Comparison of ENCODE assay signal across 15 cellular contexts in genomic region chr22:38874529-38875222, GRCh38. TPM values are rescaled to one million over a fixed set of nuclear protein-coding genes. Genes with fewer than 3 reads are reported as not detected.
DNase-seq lines count a peak whose midpoint lies in the region; ATAC-seq, FAIRE-seq and TF ChIP-seq lines count a peak whose summit lies in the region.
"Had no signal": no experiment of that assay in that cellular context is flagged by ENCODE, and none has a peak within 500 bp of the region (broad histone marks: within the 10 kb centered on the region; RNA-seq: fewer than 3 reads in every experiment).

No MANE protein-coding gene starts in this region.

- RAD21 ChIA-PET in GM12878 (lab: Charles Lee; ENCODE audit: unreplicated experiment) = interaction anchor here (0.7 to 2.2 kb wide), 11 partner anchors 9 to 274 kb away, joined by 3 to 16 read pairs (median 6); no protein-coding TSS in a partner anchor

- intact Hi-C loops in activated CD4-positive, alpha-beta T cell treated with anti-CD3 and anti-CD28 coated beads for 36 hours (cut with DNase I, micrococcal nuclease) = loop anchor here (1.0 to 5.0 kb wide), 8 partner anchors 67 to 477 kb away; partner anchors contain the start of genes APOBEC3G (in 1 of the 2), GTPBP1 (in 1 of the 2) and RPL3 (in 1 of the 2)
- intact Hi-C loops in GM12878 (cut with micrococcal nuclease; ENCODE audit: unreplicated experiment) = loop anchor here (1.0 to 5.0 kb wide), 5 partner anchors 67 to 443 kb away; partner anchors contain the start of genes APOBEC3B, CBX7 and RPL3

- H3K27me3 ChIP-seq in GM23338 (ENCODE audit: insufficient read depth) = no peaks in the 10 kb centered on the region; the same call in 1 of the 2 replicates
- H3K27me3 ChIP-seq in GM12878 (replicated peaks in 1 of 2; ENCODE audit: control insufficient read depth in 2 of 2, insufficient read depth in 2 of 2, low read length in 1 of 2) = no peaks in the 10 kb centered on the region
- no peaks in the 10 kb centered on the region for H3K27me3 ChIP-seq in neural progenitor cell
- H3K27me3 ChIP-seq: tibial artery had no signal

- SMC1A ChIA-PET in GM12878 (lab: Charles Lee; ENCODE audit: uncharacterized antibody, unreplicated experiment) = interaction anchor here (0.7 to 2.0 kb wide), 8 partner anchors 23 to 224 kb away, joined by 3 to 13 read pairs (median 7); partner anchors contain the start of gene APOBEC3B

- H3F3A ChIP-seq in GM23338 (replicated peaks; ENCODE audit: low read depth) (0 out of 2 replicates have a peak, but pooled peaks cover 2% of the 10 kb centered on the region), neural progenitor cell (ENCODE audit: low read depth) (peaks cover 10% of the 10 kb centered on the region)

- H4K20me1 ChIP-seq in GM23338 (replicated peaks; ENCODE audit: insufficient read depth) (peaks cover 4% of the 10 kb centered on the region), GM12878 (ENCODE audit: control insufficient read depth, insufficient read depth) (no peaks in the 10 kb centered on the region), neural progenitor cell (ENCODE audit: low read depth) (peaks cover 13% of the 10 kb centered on the region)

- no peak for ATAC-seq in activated CD4-positive, alpha-beta T cell treated with anti-CD3 and anti-CD28 coated beads for 36 hours
- ATAC-seq in GM23338 = no peak
- ATAC-seq in GM12878 = no peak
- no peak for ATAC-seq in HG02642 (IDR thresholded peaks at IDR 0.05; ENCODE audit: poor library complexity, unreplicated experiment)
- ATAC-seq: sciatic nerve had no signal

- no peak for DNase-seq in activated CD4-positive, alpha-beta T cell treated with anti-CD3 and anti-CD28 coated beads for 36 hours
- DNase-seq in activated CD4-positive, alpha-beta T cell treated with anti-CD3 and anti-CD28 coated beads for 1 hour = no peak
- no peak for DNase-seq in GM23338 (ENCODE audit: low spot score)
- DNase-seq in GM12878 (ENCODE audit: low read depth, low spot score) = no peak
- DNase-seq in neural progenitor cell (ENCODE audit: low spot score) = no peak
- DNase-seq in mesothelial cell of epicardium (ENCODE audit: low spot score in 2 of 2, unreplicated experiment in 2 of 2) = no peak
- no peak for DNase-seq in cerebellum (ENCODE audit: low spot score)
- DNase-seq: 8988T, NCI-H446 had no signal

- H3K79me2 ChIP-seq in GM23338 (replicated peaks; ENCODE audit: insufficient read depth) (peaks cover 8% of the 10 kb centered on the region), GM12878 (ENCODE audit: control insufficient read depth, insufficient read depth, low read length) (peaks cover 17% of the 10 kb centered on the region), neural progenitor cell (ENCODE audit: low read depth) (peaks cover 21% of the 10 kb centered on the region)

- H3K9ac ChIP-seq in GM12878 (ENCODE audit: control insufficient read depth, insufficient read depth, low read length) (no peak overlapping the region), neural progenitor cell (no peak overlapping the region)

- no peak overlapping the region for H3K4me2 ChIP-seq in GM23338
- H3K4me2 ChIP-seq in GM12878 (ENCODE audit: control insufficient read depth, insufficient read depth) = no peak overlapping the region
- no peak overlapping the region for H3K4me2 ChIP-seq in neural progenitor cell

- no peak for TF ChIP-seq RAD21 in GM12878 (IDR thresholded peaks at IDR 0.05; ENCODE audit: insufficient read depth, low read depth, low read length)

- peaks cover 42% of the 10 kb centered on the region for H3K4me1 Mint-ChIP-seq in activated CD4-positive, alpha-beta T cell treated with anti-CD3 and anti-CD28 coated beads for 36 hours
- H3K4me1 Mint-ChIP-seq in GM23338 = peaks cover 38% of the 10 kb centered on the region
- H3K4me1 Mint-ChIP-seq in neural progenitor cell = peaks cover 30% of the 10 kb centered on the region
- H3K4me1 Mint-ChIP-seq in mesothelial cell of epicardium = peaks cover 28% of the 10 kb centered on the region

- no peak for TF ChIP-seq POLR2A in GM12878 (IDR thresholded peaks at IDR 0.05; ENCODE audit: low read depth, low read length)

- H3K4me3 ChIP-seq in GM23338 = no peak overlapping the region
- H3K4me3 ChIP-seq in GM12878 = no peak overlapping the region
- no peak overlapping the region for H3K4me3 ChIP-seq in neural progenitor cell
- H3K4me3 ChIP-seq: tibial artery had no signal

- peaks cover 34% of the 10 kb centered on the region for H3K4me1 ChIP-seq in GM23338 (ENCODE audit: insufficient read depth)
- H3K4me1 ChIP-seq in GM12878 (ENCODE audit: control insufficient read depth, insufficient read depth, low read length) = peaks cover 20% of the 10 kb centered on the region
- peaks cover 20% of the 10 kb centered on the region for H3K4me1 ChIP-seq in neural progenitor cell

- peaks cover 18% of the 10 kb centered on the region for H3K36me3 Mint-ChIP-seq in activated CD4-positive, alpha-beta T cell treated with anti-CD3 and anti-CD28 coated beads for 36 hours (ENCODE audit: low read depth)
- H3K36me3 Mint-ChIP-seq in GM23338 (ENCODE audit: low read depth) = peaks cover 11% of the 10 kb centered on the region
- peaks cover 2% of the 10 kb centered on the region for H3K36me3 Mint-ChIP-seq in neural progenitor cell
- H3K36me3 Mint-ChIP-seq in mesothelial cell of epicardium = no peaks in the 10 kb centered on the region

- no peak overlapping the region for H2AFZ ChIP-seq in GM23338
- no peak overlapping the region for H2AFZ ChIP-seq in GM12878 (ENCODE audit: control insufficient read depth, low read depth, low read length)
- H2AFZ ChIP-seq in neural progenitor cell (replicated peaks) = no peak overlapping the region

- no TSS peak for BruUV-seq in GM12878 (replicated peaks; lab: Mats Ljungman, UMichigan)

- H3K27ac ChIP-seq in GM23338 (ENCODE audit: low read depth) (no peak overlapping the region), GM12878 (ENCODE audit: control insufficient read depth, insufficient read depth) (peak overlapping the region; percentile 1; the same call in 1 of the 2 replicates), neural progenitor cell (no peak overlapping the region)
- H3K27ac ChIP-seq: neutrophil had no signal

- H3K9me3 ChIP-seq in GM12878 (replicated peaks; ENCODE audit: control insufficient read depth, insufficient read depth, low read length) = no peaks in the 10 kb centered on the region
- no peaks in the 10 kb centered on the region for H3K9me3 ChIP-seq in neural progenitor cell (ENCODE audit: low read depth)
- H3K9me3 ChIP-seq: neutrophil, tibial artery had no signal

- H3K4me3 Mint-ChIP-seq in activated CD4-positive, alpha-beta T cell treated with anti-CD3 and anti-CD28 coated beads for 36 hours = peak overlapping the region; percentile 93
- H3K4me3 Mint-ChIP-seq in GM23338 = peak overlapping the region; percentile 9; the same call in 1 of the 3 replicates
- H3K4me3 Mint-ChIP-seq in neural progenitor cell = peak overlapping the region; percentile 60
- no peak overlapping the region for H3K4me3 Mint-ChIP-seq in mesothelial cell of epicardium

- POLR2A ChIA-PET in activated CD4-positive, alpha-beta T cell treated with anti-CD3 and anti-CD28 coated beads for 36 hours (lab: Charles Lee) = interaction anchor here (0.9 to 1.4 kb wide), 6 partner anchors 67 to 110 kb away, joined by 3 to 15 read pairs (median 4); no protein-coding TSS in a partner anchor
- POLR2A ChIA-PET in GM12878 (lab: Charles Lee) = interaction anchor here (0.6 to 2.5 kb wide), 6 partner anchors 60 to 444 kb away, joined by 3 to 9 read pairs (median 6); partner anchors contain the start of genes APOBEC3B and RPL3

- no peak for TF ChIP-seq CTCF in GM23338 (conservative IDR thresholded peaks at IDR 0.05; ENCODE audit: low read depth in 2 of 2)
- no peak for TF ChIP-seq CTCF in GM12878 (IDR thresholded peaks at IDR 0.05 in 2 of 3, conservative IDR thresholded peaks at IDR 0.05 in 1 of 3; ENCODE audit: control insufficient read depth in 2 of 3, extremely low read depth in 1 of 3, insufficient read depth in 1 of 3, low read depth in 3 of 3, low read length in 3 of 3)
- TF ChIP-seq CTCF in neural progenitor cell (IDR thresholded peaks at IDR 0.05) = no peak
- TF ChIP-seq CTCF in mesothelial cell of epicardium (IDR thresholded peaks at IDR 0.05; ENCODE audit: unreplicated experiment) = no peak

- FAIRE-seq in GM12878 (lab: Jason Lieb, UNC) = no peak
- FAIRE-seq: frontal cortex had no signal

- no peaks in the 10 kb centered on the region for H3K9me2 ChIP-seq in GM23338 (ENCODE audit: insufficient read depth)

- H3K27me3 Mint-ChIP-seq in activated CD4-positive, alpha-beta T cell treated with anti-CD3 and anti-CD28 coated beads for 36 hours = no peaks in the 10 kb centered on the region
- H3K27me3 Mint-ChIP-seq in GM23338 (ENCODE audit: insufficient read depth, low read depth, poor library complexity) (peaks cover 9% of the 10 kb centered on the region), neural progenitor cell (ENCODE audit: insufficient read depth, low read depth) (peaks cover 5% of the 10 kb centered on the region), mesothelial cell of epicardium (ENCODE audit: low read depth) (peaks cover 23% of the 10 kb centered on the region)

- TF ChIP-seq EP300 in GM12878 (IDR thresholded peaks at IDR 0.05; ENCODE audit: borderline replicate concordance in 1 of 2, control insufficient read depth in 1 of 2, low read depth in 2 of 2, low read length in 2 of 2) = no peak

- CTCF ChIA-PET in activated CD4-positive, alpha-beta T cell treated with anti-CD3 and anti-CD28 coated beads for 36 hours (lab: Charles Lee) = interaction anchor here (0.7 to 2.0 kb wide), 10 partner anchors 8 to 445 kb away, joined by 3 to 5 read pairs (median 3); partner anchors contain the start of gene RPL3
- CTCF ChIA-PET in GM12878 (lab: Yijun Ruan, JAX) = interaction anchor here (1.0 to 1.6 kb wide), 5 partner anchors 53 to 128 kb away, joined by 3 to 6 read pairs (median 3); no protein-coding TSS in a partner anchor

- H3K9me3 Mint-ChIP-seq in activated CD4-positive, alpha-beta T cell treated with anti-CD3 and anti-CD28 coated beads for 36 hours (ENCODE audit: low read depth) = no peaks in the 10 kb centered on the region
- H3K9me3 Mint-ChIP-seq in GM23338 = no peaks in the 10 kb centered on the region
- H3K9me3 Mint-ChIP-seq in neural progenitor cell = no peaks in the 10 kb centered on the region
- no peaks in the 10 kb centered on the region for H3K9me3 Mint-ChIP-seq in mesothelial cell of epicardium
- H3K9me3 Mint-ChIP-seq: CD14-positive monocyte had no signal

- in situ Hi-C loops in GM12878 (cut with MboI) = loop anchor here (5.0 kb wide), 2 partner anchors 128 to 243 kb away; no protein-coding TSS in a partner anchor

- 81% methylated on average over 13 of the region's 13 CpGs for WGBS in GM12878 (ENCODE audit: insufficient coverage, insufficient replicate concordance, low lambda C conversion rate, missing lambda C conversion rate)

- peak overlapping the region; percentile 81 for H3K27ac Mint-ChIP-seq in activated CD4-positive, alpha-beta T cell treated with anti-CD3 and anti-CD28 coated beads for 36 hours
- H3K27ac Mint-ChIP-seq in GM23338 = no peak overlapping the region
- H3K27ac Mint-ChIP-seq in neural progenitor cell = no peak overlapping the region
- H3K27ac Mint-ChIP-seq in mesothelial cell of epicardium = no peak overlapping the region
- H3K27ac Mint-ChIP-seq: CD14-positive monocyte had no signal

- H3K36me3 ChIP-seq in GM23338 (ENCODE audit: insufficient read depth) (peaks cover under 1% of the 10 kb centered on the region; the same call in 1 of the 2 replicates), GM12878 (ENCODE audit: control insufficient read depth in 2 of 2, insufficient read depth in 2 of 2, low read length in 1 of 2) (peaks cover 1 to 3% of the 10 kb centered on the region in 2 experiments; a peak in 2 of 4 replicates), neural progenitor cell (no peaks in the 10 kb centered on the region)

RNA-seq across cellular contexts. Expression of gene CBX6, which starts 2.7 kb away (rescaled TPM):
- 100 to 1,000 TPM in 1 of 2 experiments, 10 to 100 TPM in 1; 96.1 to 112 TPM for total RNA-seq in activated CD4-positive, alpha-beta T cell treated with anti-CD3 and anti-CD28 coated beads for 36 hours
- total RNA-seq in GM23338 (2014; rRNA removed; shearing (Covaris generic)) = 18.2 and 23.0 TPM in 2 replicates
- polyA plus RNA-seq in GM23338 (2016; fragmentation: Nextera tagmentation; extraction: Ambion mirVana) = 17.4 and 18.5 TPM in 2 replicates
- 89.8 and 98.2 TPM in 2 replicates for total RNA-seq in GM12878 (2013; cell fraction: nucleolus; rRNA removed)
- total RNA-seq in GM12878 (2014; rRNA removed) = 59.1 and 67.1 TPM in 2 replicates
- total RNA-seq in GM12878 (2014; rRNA removed; fragmentation: Illumina TruSeq; extraction: Trizol) = 33.1 and 35.7 TPM in 2 replicates
- total RNA-seq in GM12878 (2021) = 135 and 142 TPM in 2 replicates
- polyA plus RNA-seq in GM12878 (2011; ENCODE audit: low read depth) = 12.6 TPM
- 6.0 and 10.2 TPM in 2 replicates for polyA plus RNA-seq in GM12878 (2011; rRNA removed)
- polyA plus RNA-seq in GM12878 (2011; cell fraction: cytosol; rRNA removed) = 14.4 and 14.8 TPM in 2 replicates
- polyA plus RNA-seq in GM12878 (2011; cell fraction: nucleus; rRNA removed) = 60.2 and 66.7 TPM in 2 replicates
- 25.3 and 32.1 TPM in 2 replicates for polyA plus RNA-seq in GM12878 (2012)
- polyA plus RNA-seq in GM12878 (2014; fragmentation: Illumina TruSeq; extraction: Trizol) = 15.1 and 27.2 TPM in 2 replicates
- 1 to 10 TPM; 3.6 to 4.5 TPM for polyA plus RNA-seq in GM12878 (2014; fragmentation: Nextera tagmentation; extraction: Ambion mirVana)
- 39.0 and 43.9 TPM in 2 replicates for polyA plus RNA-seq in GM12878 (2014; rRNA removed)
- 10 to 100 TPM; 72.6 to 74.6 TPM for polyA plus RNA-seq in GM12878 (2016; fragmentation: Nextera tagmentation; extraction: Ambion mirVana)
- polyA minus RNA-seq in GM12878 (2011; rRNA and poly(A)+ RNA removed) = 25.9 and 48.3 TPM in 2 replicates
- polyA minus RNA-seq in GM12878 (2011; cell fraction: cytosol; rRNA and poly(A)+ RNA removed) = 36.9 and 39.7 TPM in 2 replicates
- 60.8 and 96.1 TPM in 2 replicates for polyA minus RNA-seq in GM12878 (2011; cell fraction: nucleus; rRNA and poly(A)+ RNA removed)
- total RNA-seq in neural progenitor cell (ENCODE audit: low replicate concordance) = 14.0 and 29.7 TPM in 2 replicates
- total RNA-seq in mesothelial cell of epicardium = 101 to 104 TPM (median 102 TPM) in 3 replicates
- 27.4 TPM for total RNA-seq in cerebellum

RNA-seq across cellular contexts. Expression of gene NPTXR, which starts 30.8 kb away (rescaled TPM):
- total RNA-seq in activated CD4-positive, alpha-beta T cell treated with anti-CD3 and anti-CD28 coated beads for 36 hours = 1 to 10 TPM; 1.3 to 1.4 TPM
- 9.3 and 13.4 TPM in 2 replicates for total RNA-seq in GM23338 (2014; rRNA removed; shearing (Covaris generic))
- polyA plus RNA-seq in GM23338 (2016; fragmentation: Nextera tagmentation; extraction: Ambion mirVana) (0.75 and 0.89 TPM in 2 replicates), GM12878 (2011; rRNA removed) (not detected in 2 replicates), GM12878 (2014; fragmentation: Illumina TruSeq; extraction: Trizol) (0.03 and 0.13 TPM in 2 replicates), GM12878 (2014; fragmentation: Nextera tagmentation; extraction: Ambion mirVana) (under 1 TPM in 1 of 2 experiments, not detected in 1; 0.02 TPM), GM12878 (2014; rRNA removed) (0.16 and 0.22 TPM in 2 replicates), GM12878 (2016; fragmentation: Nextera tagmentation; extraction: Ambion mirVana) (under 1 TPM; 0.04 TPM)
- not detected in 2 replicates for total RNA-seq in GM12878 (2013; cell fraction: nucleolus; rRNA removed)
- total RNA-seq in GM12878 (2014; rRNA removed) (0.05 and 0.06 TPM in 2 replicates), GM12878 (2014; rRNA removed; fragmentation: Illumina TruSeq; extraction: Trizol) (0.05 and 0.09 TPM in 2 replicates), GM12878 (2021) (0.37 and 0.38 TPM in 2 replicates), neural progenitor cell (ENCODE audit: low replicate concordance) (0.99 and 2.5 TPM in 2 replicates), mesothelial cell of epicardium (9.6 to 10.3 TPM (median 10.1 TPM) in 3 replicates), cerebellum (8.7 TPM)
- 0.14 TPM for polyA plus RNA-seq in GM12878 (2011; ENCODE audit: low read depth)
- not detected in 2 replicates for polyA plus RNA-seq in GM12878 (2011; cell fraction: cytosol; rRNA removed)
- not detected in 2 replicates for polyA plus RNA-seq in GM12878 (2011; cell fraction: nucleus; rRNA removed)
- polyA plus RNA-seq in GM12878 (2012) = 0.26 and 0.29 TPM in 2 replicates
- not detected in 2 replicates for polyA minus RNA-seq in GM12878 (2011; rRNA and poly(A)+ RNA removed)
- polyA minus RNA-seq in GM12878 (2011; cell fraction: cytosol; rRNA and poly(A)+ RNA removed) = not detected in 2 replicates
- polyA minus RNA-seq in GM12878 (2011; cell fraction: nucleus; rRNA and poly(A)+ RNA removed) = not detected in 2 replicates
- polyA plus RNA-seq: CD14-positive monocyte had no signal
